ENCODE assay signal across 9 cellular contexts in the genomic region with DNA sequence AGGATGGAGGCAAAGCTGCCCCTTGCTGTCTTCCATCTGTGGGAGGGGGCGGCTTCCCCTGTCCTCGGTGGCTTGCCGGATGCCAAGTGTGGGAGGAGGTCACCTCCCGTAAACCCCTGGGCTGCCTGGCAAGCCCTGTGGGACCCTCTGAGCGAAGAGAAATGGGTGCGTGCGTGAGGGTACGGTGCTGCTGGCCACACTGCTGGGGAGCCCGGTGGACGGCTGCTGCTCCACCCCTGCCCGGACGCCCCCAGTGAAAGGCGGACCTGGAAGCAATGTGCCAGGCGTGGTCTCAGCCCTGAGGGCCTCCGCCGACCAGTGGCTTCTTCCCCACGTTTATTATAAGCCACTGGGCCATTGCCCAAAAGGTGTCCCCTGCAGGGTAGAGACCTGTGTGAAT. TPM values are rescaled to one million over a fixed set of nuclear protein-coding genes. Genes with fewer than 3 reads are reported as not detected.
"Had no signal": no experiment of that assay in that cellular context is flagged by ENCODE, and none has a peak within 500 bp of the region (broad histone marks: within the 10 kb centered on the region; RNA-seq: fewer than 3 reads in every experiment).

No MANE protein-coding gene starts in this region.

- DNase-seq: H7, HFFc6, KG1 had no signal

- H3K27ac ChIP-seq: HL-60 had no signal

- H3K36me3 ChIP-seq: HAP-1 had no signal

- H3K9me3 ChIP-seq: HAP-1 had no signal

- ATAC-seq: GM23338, HCT116, HepG2 had no signal

- H3K4me3 ChIP-seq: GM23338, HAP-1 had no signal

- H2AFZ ChIP-seq: GM23338 had no signal

- H3K4me2 ChIP-seq: GM23338 had no signal

RNA-seq across cellular contexts. Expression of a gene that starts 10.9 kb away (rescaled TPM):
- total RNA-seq: H4 had no signal
